8 cellular contexts compared by ENCODE assay signal in the genomic region with DNA sequence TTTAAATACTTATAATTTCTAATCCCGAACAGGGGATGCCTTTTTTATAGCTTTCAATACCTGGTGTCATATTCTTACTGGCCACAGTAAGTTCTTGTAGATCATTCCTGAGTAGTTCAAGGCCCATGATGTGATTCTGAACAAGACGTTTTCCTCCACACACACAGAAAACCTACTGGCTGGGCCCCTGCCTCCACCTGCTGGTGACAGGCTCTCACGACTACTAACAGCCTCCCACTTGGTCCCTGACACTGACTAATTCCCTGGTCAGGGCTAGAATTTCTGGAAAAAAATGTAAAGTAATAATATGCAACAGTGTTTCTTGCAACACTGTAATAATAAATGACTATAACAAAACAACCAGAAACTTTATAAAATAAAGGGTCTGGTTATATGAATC. TPM values are rescaled to one million over a fixed set of nuclear protein-coding genes. Genes with fewer than 3 reads are reported as not detected.
DNase-seq lines count a peak whose midpoint lies in the region; ATAC-seq and TF ChIP-seq lines count a peak whose summit lies in the region.

No MANE protein-coding gene starts in this region.

- TF ChIP-seq RAD21 in liver (IDR thresholded peaks at IDR 0.05), result peak; percentile 74 to 79

- peak overlapping the region; percentile 69 for H3K27ac ChIP-seq in SK-N-MC
- H3K27ac ChIP-seq in liver (ENCODE audit: low read depth in 1 of 2, low read length in 2 of 2), result no peak overlapping the region

- CTCF ChIA-PET in AG04449 (lab: Yijun Ruan, JAX), result interaction anchor here (0.6 to 8.1 kb wide), 72 partner anchors 8 to 694 kb away, joined by 3 to 256 read pairs (median 4); a partner anchor contains a TSS

- H3K4me1 ChIP-seq in liver (ENCODE audit: control insufficient read depth in 4 of 4, insufficient read depth in 4 of 4, low read length in 3 of 4), result no peaks in the 10 kb centered on the region

- POLR2A ChIA-PET in AG04449 (lab: Yijun Ruan, JAX), result interaction anchor here (0.8 kb wide), 1 partner anchor 205 kb away, joined by 3 read pairs; no protein-coding TSS in a partner anchor

- H3K9me3 ChIP-seq in SK-N-MC (ENCODE audit: low read depth, low read length) (no peaks in the 10 kb centered on the region), liver (ENCODE audit: control insufficient read depth in 4 of 4, low read length in 3 of 4) (no peaks in the 10 kb centered on the region)

- no peak overlapping the region for H3K4me3 ChIP-seq in AG04449 (ENCODE audit: low read depth, low read length)
- H3K4me3 ChIP-seq in GM12875 (ENCODE audit: low read depth, low read length), result no peak overlapping the region
- no peak overlapping the region for H3K4me3 ChIP-seq in SK-N-MC
- no peak overlapping the region for H3K4me3 ChIP-seq in liver (ENCODE audit: low read depth in 1 of 3, low read length in 3 of 3)

- H3K36me3 ChIP-seq in SK-N-MC (ENCODE audit: insufficient read depth, low read length) (peaks cover 13% of the 10 kb centered on the region; the same call in 1 of the 2 replicates), liver (ENCODE audit: control insufficient read depth in 4 of 4, insufficient read depth in 3 of 4, low read depth in 1 of 4, low read length in 3 of 4) (peaks cover 0 to 12% (median 6%) of the 10 kb centered on the region in 4 donors)

- no peaks in the 10 kb centered on the region for H3K27me3 ChIP-seq in liver (ENCODE audit: control insufficient read depth in 4 of 4, insufficient read depth in 4 of 4, low read length in 3 of 4)

- H3K9ac ChIP-seq in SK-N-MC (ENCODE audit: insufficient read length), result peak overlapping the region; percentile 43
- H3K9ac ChIP-seq in liver (ENCODE audit: low read depth in 1 of 2, low read length in 2 of 2), result no peak overlapping the region

- 47% methylated on average over 3 of the region's 3 CpGs for WGBS in liver

- DNase-seq in AG04449 (ENCODE audit: low read depth, low spot score) (peak; percentile 50), LHCN-M2 (ENCODE audit: low read depth) (peak; percentile 48), SK-N-MC (ENCODE audit: low read depth, low spot score) (peak; percentile 22), dermis blood vessel endothelial cell (peak; percentile 75), superior temporal gyrus (ENCODE audit: extremely low spot score) (peak; percentile 73)

- no peak for ATAC-seq in GM21423 (IDR thresholded peaks at IDR 0.05; ENCODE audit: unreplicated experiment)

- TF ChIP-seq CTCF in AG04449 (IDR thresholded peaks at IDR 0.05; ENCODE audit: insufficient read depth, low read length, missing control alignments) (peak; percentile 89), GM12875 (IDR thresholded peaks at IDR 0.05; ENCODE audit: borderline replicate concordance, insufficient read depth, low read depth, low read length) (peak; percentile 76), liver (IDR thresholded peaks at IDR 0.05; ENCODE audit: low read depth, low read length, missing input control) (peak; percentile 54)

TF ChIP-seq in liver, 16 proteins besides CTCF, POLR2A, EP300 and RAD21:
- TF ChIP-seq JUND (IDR thresholded peaks at IDR 0.05), result no peak
- TF ChIP-seq YY1 (IDR thresholded peaks at IDR 0.05), result no peak
- no peak for TF ChIP-seq FOXA1 (IDR thresholded peaks at IDR 0.05)
- no peak for TF ChIP-seq GABPA (IDR thresholded peaks at IDR 0.05 in 1 of 2, conservative IDR thresholded peaks at IDR 0.05 in 1 of 2)
- TF ChIP-seq, protein P1, sequence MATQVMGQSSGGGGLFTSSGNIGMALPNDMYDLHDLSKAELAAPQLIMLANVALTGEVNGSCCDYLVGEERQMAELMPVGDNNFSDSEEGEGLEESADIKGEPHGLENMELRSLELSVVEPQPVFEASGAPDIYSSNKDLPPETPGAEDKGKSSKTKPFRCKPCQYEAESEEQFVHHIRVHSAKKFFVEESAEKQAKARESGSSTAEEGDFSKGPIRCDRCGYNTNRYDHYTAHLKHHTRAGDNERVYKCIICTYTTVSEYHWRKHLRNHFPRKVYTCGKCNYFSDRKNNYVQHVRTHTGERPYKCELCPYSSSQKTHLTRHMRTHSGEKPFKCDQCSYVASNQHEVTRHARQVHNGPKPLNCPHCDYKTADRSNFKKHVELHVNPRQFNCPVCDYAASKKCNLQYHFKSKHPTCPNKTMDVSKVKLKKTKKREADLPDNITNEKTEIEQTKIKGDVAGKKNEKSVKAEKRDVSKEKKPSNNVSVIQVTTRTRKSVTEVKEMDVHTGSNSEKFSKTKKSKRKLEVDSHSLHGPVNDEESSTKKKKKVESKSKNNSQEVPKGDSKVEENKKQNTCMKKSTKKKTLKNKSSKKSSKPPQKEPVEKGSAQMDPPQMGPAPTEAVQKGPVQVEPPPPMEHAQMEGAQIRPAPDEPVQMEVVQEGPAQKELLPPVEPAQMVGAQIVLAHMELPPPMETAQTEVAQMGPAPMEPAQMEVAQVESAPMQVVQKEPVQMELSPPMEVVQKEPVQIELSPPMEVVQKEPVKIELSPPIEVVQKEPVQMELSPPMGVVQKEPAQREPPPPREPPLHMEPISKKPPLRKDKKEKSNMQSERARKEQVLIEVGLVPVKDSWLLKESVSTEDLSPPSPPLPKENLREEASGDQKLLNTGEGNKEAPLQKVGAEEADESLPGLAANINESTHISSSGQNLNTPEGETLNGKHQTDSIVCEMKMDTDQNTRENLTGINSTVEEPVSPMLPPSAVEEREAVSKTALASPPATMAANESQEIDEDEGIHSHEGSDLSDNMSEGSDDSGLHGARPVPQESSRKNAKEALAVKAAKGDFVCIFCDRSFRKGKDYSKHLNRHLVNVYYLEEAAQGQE (IDR thresholded peaks at IDR 0.05), result no peak
- no peak for TF ChIP-seq HNF4G (IDR thresholded peaks at IDR 0.05)
- TF ChIP-seq, protein P2, sequence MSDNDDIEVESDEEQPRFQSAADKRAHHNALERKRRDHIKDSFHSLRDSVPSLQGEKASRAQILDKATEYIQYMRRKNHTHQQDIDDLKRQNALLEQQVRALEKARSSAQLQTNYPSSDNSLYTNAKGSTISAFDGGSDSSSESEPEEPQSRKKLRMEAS (IDR thresholded peaks at IDR 0.05), result no peak
- TF ChIP-seq EGR1 (IDR thresholded peaks at IDR 0.05; ENCODE audit: low read depth in 2 of 2), result no peak
- no peak for TF ChIP-seq SP1 (IDR thresholded peaks at IDR 0.05)
- no peak for TF ChIP-seq FOXA2 (IDR thresholded peaks at IDR 0.05)
- TF ChIP-seq, protein P3, sequence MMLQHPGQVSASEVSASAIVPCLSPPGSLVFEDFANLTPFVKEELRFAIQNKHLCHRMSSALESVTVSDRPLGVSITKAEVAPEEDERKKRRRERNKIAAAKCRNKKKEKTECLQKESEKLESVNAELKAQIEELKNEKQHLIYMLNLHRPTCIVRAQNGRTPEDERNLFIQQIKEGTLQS (IDR thresholded peaks at IDR 0.05), result no peak
- TF ChIP-seq RXRA (IDR thresholded peaks at IDR 0.05), result no peak
- TF ChIP-seq NR2F2 (IDR thresholded peaks at IDR 0.05), result no peak
- TF ChIP-seq, protein P4, sequence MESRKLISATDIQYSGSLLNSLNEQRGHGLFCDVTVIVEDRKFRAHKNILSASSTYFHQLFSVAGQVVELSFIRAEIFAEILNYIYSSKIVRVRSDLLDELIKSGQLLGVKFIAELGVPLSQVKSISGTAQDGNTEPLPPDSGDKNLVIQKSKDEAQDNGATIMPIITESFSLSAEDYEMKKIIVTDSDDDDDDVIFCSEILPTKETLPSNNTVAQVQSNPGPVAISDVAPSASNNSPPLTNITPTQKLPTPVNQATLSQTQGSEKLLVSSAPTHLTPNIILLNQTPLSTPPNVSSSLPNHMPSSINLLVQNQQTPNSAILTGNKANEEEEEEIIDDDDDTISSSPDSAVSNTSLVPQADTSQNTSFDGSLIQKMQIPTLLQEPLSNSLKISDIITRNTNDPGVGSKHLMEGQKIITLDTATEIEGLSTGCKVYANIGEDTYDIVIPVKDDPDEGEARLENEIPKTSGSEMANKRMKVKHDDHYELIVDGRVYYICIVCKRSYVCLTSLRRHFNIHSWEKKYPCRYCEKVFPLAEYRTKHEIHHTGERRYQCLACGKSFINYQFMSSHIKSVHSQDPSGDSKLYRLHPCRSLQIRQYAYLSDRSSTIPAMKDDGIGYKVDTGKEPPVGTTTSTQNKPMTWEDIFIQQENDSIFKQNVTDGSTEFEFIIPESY (IDR thresholded peaks at IDR 0.05), result no peak
- no peak for TF ChIP-seq TAF1 (conservative IDR thresholded peaks at IDR 0.05)
- TF ChIP-seq HNF4A (conservative IDR thresholded peaks at IDR 0.05), result no peak

RNA-seq across cellular contexts. Expression of a gene that starts 50.4 kb away (rescaled TPM):
- not detected in 2 replicates for total RNA-seq in LHCN-M2 (2014; rRNA removed)
- not detected for polyA plus RNA-seq in LHCN-M2 (2012)
- total RNA-seq in dermis blood vessel endothelial cell, result 0.09 and 0.51 TPM in 2 replicates
- 10 to 100 TPM in 1 of 2 donors, 1 to 10 TPM in 1; 9.9 to 22.6 TPM for total RNA-seq in liver
- 1 to 10 TPM; 4.7 to 7.2 TPM for polyA plus RNA-seq in liver

Comparison
In these comparisons a context has a peak if more than half of its experiments do, and no peak if none do; other contexts are left out.
1. DNase-seq: peak in every context shown above with its lines; median percentile 75 in dermis blood vessel endothelial cell; 73 in superior temporal gyrus; 50 in AG04449; 48 in LHCN-M2; 22 in SK-N-MC.